In the genomic region with DNA sequence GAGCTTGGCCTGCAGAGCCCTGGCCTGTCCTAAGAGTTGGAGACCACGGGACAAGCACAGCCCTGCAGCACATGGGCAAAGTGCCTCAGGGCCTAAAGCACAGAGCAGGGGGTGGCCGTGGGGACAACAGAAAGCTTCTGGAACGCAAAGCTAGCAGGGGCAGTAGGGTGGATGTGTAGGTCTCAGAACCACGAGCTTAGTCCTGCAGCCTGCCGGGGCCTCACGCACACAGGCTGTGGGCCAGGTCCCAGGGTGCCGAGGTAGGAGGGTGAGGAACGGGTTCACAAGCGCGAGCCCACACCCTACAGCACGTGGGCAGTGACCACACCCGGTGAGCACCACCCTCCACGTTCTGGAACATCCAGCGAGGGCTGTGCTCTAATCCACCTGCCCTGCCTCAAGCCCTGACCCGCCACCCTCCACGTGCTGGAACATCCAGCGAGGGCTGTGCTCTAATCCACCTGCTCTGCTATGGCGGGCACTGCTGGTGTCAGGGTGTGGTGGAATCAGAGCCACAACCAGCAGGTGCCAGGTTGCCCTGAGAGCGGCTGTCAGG, we compare ENCODE assay signal across 37 cellular contexts. TPM values are rescaled to one million over a fixed set of nuclear protein-coding genes. Genes with fewer than 3 reads are reported as not detected.
DNase-seq lines count a peak whose midpoint lies in the region; ATAC-seq, FAIRE-seq and TF ChIP-seq lines count a peak whose summit lies in the region.
"Had no signal": no experiment of that assay in that cellular context is flagged by ENCODE, and none has a peak within 500 bp of the region (broad histone marks: within the 10 kb centered on the region; RNA-seq: fewer than 3 reads in every experiment).

No MANE protein-coding gene starts in this region.

- H2AFZ ChIP-seq in SU-DHL-6 (ENCODE audit: low read depth, low read length, severe bottlenecking) = no peak overlapping the region

- FAIRE-seq in kidney (lab: Jason Lieb, UNC) = no peak
- FAIRE-seq: bronchial epithelial cell had no signal

- intact Hi-C loops in Right ventricle myocardium inferior (cut with DNase I) (no loop called here), left ventricle myocardium inferior (cut with micrococcal nuclease) (no loop called here), kidney (cut with DNase I) (no loop called here)

- H3K4me3 ChIP-seq in left ventricle myocardium inferior = no peak overlapping the region
- H3K4me3 ChIP-seq in SU-DHL-6 (ENCODE audit: insufficient read depth, low read length, poor library complexity, severe bottlenecking) = no peak overlapping the region
- no peak overlapping the region for H3K4me3 ChIP-seq in kidney (ENCODE audit: low read length in 2 of 2)
- H3K4me3 ChIP-seq: colonic mucosa, lower lobe of right lung, ovary, smooth muscle cell, thyroid gland, uterus had no signal

- H4K20me1 ChIP-seq in SU-DHL-6 (ENCODE audit: low read depth, low read length) = peaks cover 8% of the 10 kb centered on the region; the same call in 1 of the 2 replicates

- no peak overlapping the region for H3K27ac Mint-ChIP-seq in stimulated activated memory B cell treated with anti-CD40 and anti-IgM and Interleukin-4, amounts not matched to agents 10 μg/mL and 1 μg/mL and 100 μg/mL, for 72 hours
- H3K27ac Mint-ChIP-seq: activated naive CD8-positive, alpha-beta T cell; HFFc6; stimulated activated naive CD8-positive, alpha-beta T cell treated with anti-CD3 and anti-CD28 coated beads, Interleukin-15, amount 100 ng/mL, for 72 hours had no signal

- peak; percentile 16 for DNase-seq in Right ventricle myocardium inferior (ENCODE audit: missing footprints)
- DNase-seq in left ventricle myocardium inferior = no peak
- peak; percentile 54 for DNase-seq in kidney
- no peak for DNase-seq in central memory CD4-positive, alpha-beta T cell
- DNase-seq in activated CD4-positive, CD25-positive, alpha-beta regulatory T cell (lab: John Stamatoyannopoulos, UW) = no peak
- no peak for DNase-seq in hippocampal formation (lab: John Stamatoyannopoulos, UW)
- DNase-seq: 8988T; activated CD4-positive, alpha-beta T cell treated with anti-CD3 and anti-CD28 coated beads for 36 hours; anterior cingulate cortex; colonic mucosa; DMS79 treated with DMSO at 0.1 percent for 48 hours; effector memory CD4-positive, alpha-beta T cell; GOT3; HFFc6; islet precursor cell; KG1; lower lobe of right lung; NCI-H1105; NCI-H187 treated with DMSO at 0.1 percent for 48 hours; NCI-H524; PC-3; SHP77 treated with DMSO at 0.1 percent for 48 hours; stimulated activated CD4-positive, alpha-beta T cell treated with anti-CD3 and anti-CD28 coated beads, Interleukin-1b, Interleukin-23, amount 100 ng/mL, for 48 hours; stimulated activated naive CD8-positive, alpha-beta T cell treated with anti-CD3 and anti-CD28 coated beads, Interleukin-15, amount 100 ng/mL, for 72 hours; uterus had no signal

- H3K9me3 ChIP-seq in left ventricle myocardium inferior (replicated peaks) = no peaks in the 10 kb centered on the region
- no peaks in the 10 kb centered on the region for H3K9me3 ChIP-seq in SU-DHL-6 (ENCODE audit: insufficient read depth, low read length)
- H3K9me3 ChIP-seq in kidney (ENCODE audit: control insufficient read depth in 1 of 2, low read length in 2 of 2) = no peaks in the 10 kb centered on the region
- H3K9me3 ChIP-seq: colonic mucosa, lower lobe of right lung, ovary, thyroid gland, uterus had no signal

- peak overlapping the region; percentile 9 for H3K4me2 ChIP-seq in SU-DHL-6 (ENCODE audit: low read depth, low read length, poor library complexity, severe bottlenecking)
- H3K4me2 ChIP-seq: smooth muscle cell had no signal

- peaks cover 74% of the 10 kb centered on the region for H3K36me3 Mint-ChIP-seq in stimulated activated memory B cell treated with anti-CD40 and anti-IgM and Interleukin-4, amounts not matched to agents 10 μg/mL and 1 μg/mL and 100 μg/mL, for 72 hours

- H3K4me1 Mint-ChIP-seq in stimulated activated memory B cell treated with anti-CD40 and anti-IgM and Interleukin-4, amounts not matched to agents 10 μg/mL and 1 μg/mL and 100 μg/mL, for 72 hours = peaks cover 31% of the 10 kb centered on the region
- H3K4me1 Mint-ChIP-seq: CD14-positive monocyte had no signal

- ATAC-seq in Right ventricle myocardium inferior = no peak
- ATAC-seq in stimulated activated memory B cell treated with anti-CD40 and anti-IgM and Interleukin-4, amounts not matched to agents 10 μg/mL and 1 μg/mL and 100 μg/mL, for 72 hours = no peak
- ATAC-seq: PC-3; stimulated activated naive CD8-positive, alpha-beta T cell treated with anti-CD3 and anti-CD28 coated beads, Interleukin-15, amount 100 ng/mL, for 72 hours had no signal

- peaks cover 3% of the 10 kb centered on the region for H3K4me1 ChIP-seq in left ventricle myocardium inferior
- H3K4me1 ChIP-seq in kidney (ENCODE audit: control insufficient read depth in 1 of 2, insufficient read depth in 1 of 2, low read depth in 1 of 2, low read length in 2 of 2) = peaks cover 0 to 15% of the 10 kb centered on the region in 2 donors
- H3K4me1 ChIP-seq: colonic mucosa, thyroid gland, uterus had no signal

- TF ChIP-seq CTCF in left ventricle myocardium inferior (IDR thresholded peaks at IDR 0.05; ENCODE audit: borderline replicate concordance) = no peak
- TF ChIP-seq CTCF in SU-DHL-6 (IDR thresholded peaks at IDR 0.05; ENCODE audit: insufficient read depth, low read length, poor library complexity, severe bottlenecking) = no peak
- TF ChIP-seq CTCF in kidney (IDR thresholded peaks at IDR 0.05; ENCODE audit: borderline replicate concordance, extremely low read depth, insufficient read depth) = no peak

- H3K27ac ChIP-seq in left ventricle myocardium inferior (replicated peaks) (no peak overlapping the region), SU-DHL-6 (ENCODE audit: low read depth, low read length) (peak overlapping the region; percentile 89), kidney (ENCODE audit: low read depth in 2 of 2, low read length in 2 of 2) (no peak overlapping the region)
- H3K27ac ChIP-seq: colonic mucosa, lower lobe of right lung, ovary, thyroid gland, uterus had no signal

- no peaks in the 10 kb centered on the region for H3K27me3 ChIP-seq in left ventricle myocardium inferior (ENCODE audit: low read depth)
- H3K27me3 ChIP-seq in SU-DHL-6 (ENCODE audit: low read length) = no peaks in the 10 kb centered on the region
- H3K27me3 ChIP-seq: colonic mucosa, ovary, thyroid gland, uterus had no signal

- H3K27me3 Mint-ChIP-seq in stimulated activated memory B cell treated with anti-CD40 and anti-IgM and Interleukin-4, amounts not matched to agents 10 μg/mL and 1 μg/mL and 100 μg/mL, for 72 hours = no peaks in the 10 kb centered on the region
- H3K27me3 Mint-ChIP-seq: activated CD4-positive, alpha-beta T cell treated with anti-CD3 and anti-CD28 coated beads for 36 hours; activated naive CD8-positive, alpha-beta T cell; stimulated activated naive CD8-positive, alpha-beta T cell treated with anti-CD3 and anti-CD28 coated beads, Interleukin-15, amount 100 ng/mL, for 72 hours had no signal

- no peak overlapping the region for H3K9ac ChIP-seq in SU-DHL-6 (ENCODE audit: low read length)
- no peak overlapping the region for H3K9ac ChIP-seq in kidney (ENCODE audit: low read length in 2 of 2)

- H3F3A ChIP-seq in SU-DHL-6 (ENCODE audit: insufficient read depth) = peaks cover 16% of the 10 kb centered on the region

- no peaks in the 10 kb centered on the region for H3K9me3 Mint-ChIP-seq in stimulated activated memory B cell treated with anti-CD40 and anti-IgM and Interleukin-4, amounts not matched to agents 10 μg/mL and 1 μg/mL and 100 μg/mL, for 72 hours
- H3K9me3 Mint-ChIP-seq: CD14-positive monocyte; HFFc6; stimulated activated naive CD8-positive, alpha-beta T cell treated with anti-CD3 and anti-CD28 coated beads, Interleukin-15, amount 100 ng/mL, for 72 hours had no signal

- peak overlapping the region; percentile 2 for H3K4me3 Mint-ChIP-seq in stimulated activated memory B cell treated with anti-CD40 and anti-IgM and Interleukin-4, amounts not matched to agents 10 μg/mL and 1 μg/mL and 100 μg/mL, for 72 hours
- H3K4me3 Mint-ChIP-seq: activated CD4-positive, alpha-beta T cell treated with anti-CD3 and anti-CD28 coated beads for 36 hours; activated naive CD8-positive, alpha-beta T cell; CD14-positive monocyte; HFFc6; stimulated activated naive CD8-positive, alpha-beta T cell treated with anti-CD3 and anti-CD28 coated beads, Interleukin-15, amount 100 ng/mL, for 72 hours had no signal

- no peaks in the 10 kb centered on the region for H3K9me2 ChIP-seq in SU-DHL-6 (replicated peaks; ENCODE audit: insufficient read depth, low read length)

- peaks cover 75% of the 10 kb centered on the region for H3K79me2 ChIP-seq in SU-DHL-6 (ENCODE audit: insufficient read depth, low read length)

- H3K36me3 ChIP-seq in left ventricle myocardium inferior (peaks cover 89% of the 10 kb centered on the region), SU-DHL-6 (ENCODE audit: low read length) (peaks cover 14% of the 10 kb centered on the region; the same call in 1 of the 2 replicates), kidney (ENCODE audit: control insufficient read depth in 1 of 2, insufficient read depth in 2 of 2, low read length in 2 of 2) (peaks cover 32 to 61% of the 10 kb centered on the region in 2 donors)
- H3K36me3 ChIP-seq: ovary, uterus had no signal

RNA-seq across cellular contexts. Expression of a gene that starts 9.3 kb away (rescaled TPM):
- 33.3 TPM for total RNA-seq in Right ventricle myocardium inferior
- 34.2 TPM for total RNA-seq in left ventricle myocardium inferior
- 96.6 TPM for total RNA-seq in kidney
- polyA plus RNA-seq in kidney (ENCODE audit: insufficient read depth, low read depth, low replicate concordance) = 135 TPM

RNA-seq across cellular contexts. Expression of a gene that starts 40.8 kb away (rescaled TPM):
- total RNA-seq in Right ventricle myocardium inferior (not detected), left ventricle myocardium inferior (not detected), kidney (0.91 TPM)
- polyA plus RNA-seq in kidney (ENCODE audit: insufficient read depth, low read depth, low replicate concordance) = not detected
- total RNA-seq: bronchial epithelial cell, epithelial cell of proximal tubule, lower lobe of right lung, mucosa of gallbladder, renal cortical epithelial cell, smooth muscle cell, thyroid gland had no signal
- polyA plus RNA-seq: CD14-positive monocyte, neural cell, ovary, smooth muscle cell had no signal

Comparison
In these comparisons a context has a peak if more than half of its experiments do, and no peak if none do; other contexts are left out.
1. DNase-seq: peak in Right ventricle myocardium inferior (single experiment) and kidney (single experiment); none in left ventricle myocardium inferior (single experiment), central memory CD4-positive, alpha-beta T cell (single experiment), activated CD4-positive, CD25-positive, alpha-beta regulatory T cell (0 of 4) and hippocampal formation (0 of 2).